10 cellular contexts compared by ENCODE assay signal in genomic region chr3:52816654-52817053, GRCh38. TPM values are rescaled to one million over a fixed set of nuclear protein-coding genes. Genes with fewer than 3 reads are reported as not detected.
"Had no signal": no experiment of that assay in that cellular context is flagged by ENCODE, and none has a peak within 500 bp of the region (broad histone marks: within the 10 kb centered on the region; RNA-seq: fewer than 3 reads in every experiment).

No MANE protein-coding gene starts in this region.

- H3K27ac ChIP-seq: HL-60 had no signal

- H3K4me3 Mint-ChIP-seq: GM23338, H9 had no signal

- H2AFZ ChIP-seq: GM23338 had no signal

- H3K27ac Mint-ChIP-seq: GM23338 had no signal

- ATAC-seq: GM23338, K562 had no signal

- DNase-seq: H9, HCEC 1CT, IMR-90, KG1 had no signal

- H3K4me3 ChIP-seq: GM23338, K562 had no signal

- H3K4me2 ChIP-seq: GM23338 had no signal

- H3K9me3 Mint-ChIP-seq: GM23338, H9 had no signal

- FAIRE-seq: H1, H54, K562 had no signal

RNA-seq across cellular contexts. Expression of gene ITIH4, which starts 13.8 kb away (rescaled TPM):
- total RNA-seq: HT1080 had no signal

RNA-seq across cellular contexts. Expression of gene MUSTN1, which starts 18.2 kb away (rescaled TPM):
- total RNA-seq: HT1080, IMR-90 had no signal
- polyA plus RNA-seq: IMR-90 had no signal

RNA-seq across cellular contexts. Expression of gene ITIH3, which starts 22.1 kb away (rescaled TPM):
- total RNA-seq: GM23338, H1, H9 had no signal
- polyA plus RNA-seq: GM23338, H1, K562 had no signal

RNA-seq across cellular contexts. Expression of gene ITIH1, which starts 39.3 kb away (rescaled TPM):
- total RNA-seq: GM23338, H1, H9, HT1080, IMR-90 had no signal
- polyA plus RNA-seq: GM23338, H1, IMR-90, K562 had no signal
